In the genomic region with DNA sequence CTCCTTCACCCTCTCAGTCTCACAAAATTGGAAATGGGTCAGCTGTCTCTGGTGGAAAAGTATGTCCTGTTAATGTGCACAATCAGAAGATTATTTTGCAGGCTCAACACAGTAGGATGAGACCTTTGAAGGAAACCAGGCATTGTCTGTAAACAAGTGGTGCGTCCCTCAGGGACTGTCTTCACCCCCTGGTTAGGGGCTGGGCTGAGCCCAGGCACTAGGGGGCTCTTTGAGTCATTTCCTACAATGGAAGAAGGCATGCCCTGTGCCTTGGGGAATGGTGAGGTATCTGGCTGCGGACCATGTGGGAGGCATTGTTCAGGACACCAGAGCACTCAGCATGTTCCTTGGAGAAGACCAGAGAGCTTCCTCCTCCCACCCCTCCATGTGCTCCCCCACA, we compare ENCODE assay signal across 19 cellular contexts. TPM values are rescaled to one million over a fixed set of nuclear protein-coding genes. Genes with fewer than 3 reads are reported as not detected.
DNase-seq lines count a peak whose midpoint lies in the region; ATAC-seq, FAIRE-seq and TF ChIP-seq lines count a peak whose summit lies in the region.
"Had no signal": no experiment of that assay in that cellular context is flagged by ENCODE, and none has a peak within 500 bp of the region (broad histone marks: within the 10 kb centered on the region; RNA-seq: fewer than 3 reads in every experiment).

No MANE protein-coding gene starts in this region.

- H3K9me3 ChIP-seq in HepG2 (ENCODE audit: low read length) (no peaks in the 10 kb centered on the region), right lobe of liver (no peaks in the 10 kb centered on the region), esophagus squamous epithelium (no peaks in the 10 kb centered on the region)
- H3K9me3 ChIP-seq: A549 had no signal

- TF ChIP-seq RAD21 in HepG2 (CRISPR knock-in tag; IDR thresholded peaks at IDR 0.05) = no peak

- peak; percentile 8 for FAIRE-seq in HepG2 (lab: Jason Lieb, UNC)
- FAIRE-seq: A549, endothelial cell of umbilical vein had no signal

- in situ Hi-C loops in HepG2 (cut with HindIII; ENCODE audit: extremely low pct_ligation_motif_present, low pct_unique_long_range_greater_than_20kb) = no loop called here

- H3K4me1 ChIP-seq in HepG2 (ENCODE audit: insufficient read depth, low read length) (peaks cover 14% of the 10 kb centered on the region), right lobe of liver (no peaks in the 10 kb centered on the region), esophagus squamous epithelium (peaks cover 4 to 14% (median 6%) of the 10 kb centered on the region in 3 donors)
- H3K4me1 ChIP-seq: foreskin keratinocyte, parathyroid adenoma had no signal

- TF ChIP-seq EP300 in HepG2 (IDR thresholded peaks at IDR 0.05; ENCODE audit: low read depth in 2 of 2, low read length in 2 of 2) (no peak), HepG2 (CRISPR knock-in tag; IDR thresholded peaks at IDR 0.05; ENCODE audit: borderline replicate concordance) (no peak)

- H3K9ac ChIP-seq in HepG2 (ENCODE audit: insufficient read depth, low read depth, low read length) = no peak overlapping the region
- H3K9ac ChIP-seq: parathyroid adenoma had no signal

- H3K4me2 ChIP-seq in HepG2 (ENCODE audit: low read depth, low read length) = no peak overlapping the region
- H3K4me2 ChIP-seq: A549 had no signal

- DNase-seq in HepG2 (ENCODE audit: low spot score) (no peak), right lobe of liver (no peak), NB4 (ENCODE audit: low read depth) (no peak), epithelial cell of proximal tubule (ENCODE audit: low read depth) (no peak), GM19240 (ENCODE audit: insufficient read length, low spot score) (no peak), esophagus squamous epithelium (lab: John Stamatoyannopoulos, UW) (no peak)
- DNase-seq: activated CD4-positive, alpha-beta T cell treated with anti-CD3 and anti-CD28 coated beads for 36 hours; activated CD8-positive, alpha-beta memory T cell treated with anti-CD3 and anti-CD28 coated beads, Interleukin-2, amount 10 ng/mL, durations not matched to agents 7 days and 5 days; DMS153; foreskin keratinocyte; natural killer cell; NCI-H1694 treated with DMSO at 0.1 percent for 48 hours; RPMI8226; stimulated activated CD4-positive, alpha-beta T cell treated with anti-CD3 and anti-CD28 coated beads, Interleukin-2, amount 100 ng/mL, for 48 hours had no signal

- peak; percentile 50 for TF ChIP-seq CTCF in HepG2 (CRISPR knock-in tag; IDR thresholded peaks at IDR 0.05)
- no peak for TF ChIP-seq CTCF in right lobe of liver (IDR thresholded peaks at IDR 0.05)
- TF ChIP-seq CTCF in NB4 (IDR thresholded peaks at IDR 0.05; ENCODE audit: low read depth, low read length) = peak; percentile 19
- peak; percentile 9 for TF ChIP-seq CTCF in epithelial cell of proximal tubule (conservative IDR thresholded peaks at IDR 0.05; ENCODE audit: low read depth, low read length)
- no peak for TF ChIP-seq CTCF in esophagus squamous epithelium (IDR thresholded peaks at IDR 0.05)

- TF ChIP-seq POLR2A in HepG2 (IDR thresholded peaks at IDR 0.05; ENCODE audit: insufficient read depth in 1 of 2, low read depth in 2 of 2, low read length in 2 of 2) (no peak), right lobe of liver (IDR thresholded peaks at IDR 0.05) (no peak), NB4 (IDR thresholded peaks at IDR 0.05; ENCODE audit: extremely low read depth, insufficient read length) (no peak), esophagus squamous epithelium (IDR thresholded peaks at IDR 0.05) (no peak)

- H2AFZ ChIP-seq in HepG2 (ENCODE audit: low read length) = no peak overlapping the region
- H2AFZ ChIP-seq: parathyroid adenoma had no signal

- H3K4me3 ChIP-seq in HepG2 (replicated peaks in 1 of 3; ENCODE audit: insufficient read depth in 1 of 3, low read depth in 2 of 3, low read length in 3 of 3) = no peak overlapping the region
- no peak overlapping the region for H3K4me3 ChIP-seq in right lobe of liver
- H3K4me3 ChIP-seq in NB4 (ENCODE audit: low read depth, low read length) = no peak overlapping the region
- H3K4me3 ChIP-seq in epithelial cell of proximal tubule (ENCODE audit: low read depth, low read length) = no peak overlapping the region
- H3K4me3 ChIP-seq in esophagus squamous epithelium = no peak overlapping the region
- H3K4me3 ChIP-seq: A549 had no signal

- H3K79me2 ChIP-seq in HepG2 (ENCODE audit: insufficient read depth, low read length) = no peaks in the 10 kb centered on the region
- H3K79me2 ChIP-seq: parathyroid adenoma had no signal

- H4K20me1 ChIP-seq in HepG2 (ENCODE audit: insufficient read depth, low read length) = no peaks in the 10 kb centered on the region

- ATAC-seq in HepG2 (peak; percentile 70), right lobe of liver (no peak), HG03460 (IDR thresholded peaks at IDR 0.05; ENCODE audit: unreplicated experiment) (no peak), GM21723 (IDR thresholded peaks at IDR 0.05; ENCODE audit: unreplicated experiment) (no peak)
- ATAC-seq: activated CD4-positive, alpha-beta T cell treated with anti-CD3 and anti-CD28 coated beads for 36 hours; activated CD8-positive, alpha-beta memory T cell treated with anti-CD3 and anti-CD28 coated beads, Interleukin-2, amount 10 ng/mL, durations not matched to agents 7 days and 5 days; foreskin keratinocyte; natural killer cell had no signal

- intact Hi-C loops in HepG2 (cut with micrococcal nuclease; ENCODE audit: unreplicated experiment) = no loop called here
- intact Hi-C loops in right lobe of liver (cut with DNase I) = loop anchor here in 1 of 2 donors (5.0 kb wide), 1 partner anchor 197 kb away; no protein-coding TSS in a partner anchor
- intact Hi-C loops in esophagus squamous epithelium (cut with DNase I) = no loop called here

- BruUV-seq in HepG2 (replicated peaks; lab: Mats Ljungman, UMichigan) = no TSS peak

- H3K36me3 ChIP-seq in HepG2 (replicated peaks in 1 of 2; ENCODE audit: control insufficient read depth in 1 of 2, insufficient read depth in 2 of 2, low read length in 2 of 2) (no peaks in the 10 kb centered on the region), right lobe of liver (no peaks in the 10 kb centered on the region), esophagus squamous epithelium (no peaks in the 10 kb centered on the region)

- POLR2A ChIA-PET in HepG2 (lab: Yijun Ruan, JAX) = no interaction called here

- H3K27me3 ChIP-seq in HepG2 (ENCODE audit: control insufficient read depth in 1 of 2, insufficient read depth in 2 of 2, low read length in 2 of 2) (peaks cover 2 to 35% of the 10 kb centered on the region in 2 experiments; a peak in 4 of 5 replicates), right lobe of liver (no peaks in the 10 kb centered on the region), esophagus squamous epithelium (peaks cover 0 to 13% (median 0%) of the 10 kb centered on the region in 4 donors)

- CTCF ChIA-PET in HepG2 (lab: Yijun Ruan, JAX; ENCODE audit: low intra/inter-chr PET ratio, low total read pairs) = interaction anchor here (0.7 kb wide), 1 partner anchor 20 kb away, joined by 3 read pairs; no protein-coding TSS in a partner anchor

- WGBS in HepG2 (ENCODE audit: low lambda C conversion rate) = 44% methylated on average over 2 of the region's 2 CpGs
- WGBS in right lobe of liver (ENCODE audit: insufficient coverage, low coverage, low lambda C conversion rate, missing lambda C conversion rate) = 57% methylated on average over 1 of the region's 2 CpGs
- 60 to 100% methylated on average over 1 of the region's 2 CpGs for WGBS in esophagus squamous epithelium, 2 donors

- H3K27ac ChIP-seq in HepG2 (ENCODE audit: extremely low read length, insufficient read depth, low read length) (no peak overlapping the region), right lobe of liver (no peak overlapping the region), esophagus squamous epithelium (no peak overlapping the region)
- H3K27ac ChIP-seq: foreskin keratinocyte, parathyroid adenoma had no signal

TF ChIP-seq in HepG2, 621 proteins besides CTCF, POLR2A, EP300 and RAD21 (continues in another document):
- TF ChIP-seq, protein P1, sequence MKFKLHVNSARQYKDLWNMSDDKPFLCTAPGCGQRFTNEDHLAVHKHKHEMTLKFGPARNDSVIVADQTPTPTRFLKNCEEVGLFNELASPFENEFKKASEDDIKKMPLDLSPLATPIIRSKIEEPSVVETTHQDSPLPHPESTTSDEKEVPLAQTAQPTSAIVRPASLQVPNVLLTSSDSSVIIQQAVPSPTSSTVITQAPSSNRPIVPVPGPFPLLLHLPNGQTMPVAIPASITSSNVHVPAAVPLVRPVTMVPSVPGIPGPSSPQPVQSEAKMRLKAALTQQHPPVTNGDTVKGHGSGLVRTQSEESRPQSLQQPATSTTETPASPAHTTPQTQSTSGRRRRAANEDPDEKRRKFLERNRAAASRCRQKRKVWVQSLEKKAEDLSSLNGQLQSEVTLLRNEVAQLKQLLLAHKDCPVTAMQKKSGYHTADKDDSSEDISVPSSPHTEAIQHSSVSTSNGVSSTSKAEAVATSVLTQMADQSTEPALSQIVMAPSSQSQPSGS (CRISPR knock-in tag; IDR thresholded peaks at IDR 0.05) = no peak

RNA-seq across cellular contexts. Expression of a gene that starts 26.8 kb away (rescaled TPM):
- 28.5 and 52.6 TPM in 2 replicates for total RNA-seq in HepG2 (2016; rRNA removed; fragmentation: Illumina TruSeq; extraction: Trizol)
- 29.8 and 32.7 TPM in 2 replicates for total RNA-seq in HepG2 (2016; cell fraction: cytosol; rRNA removed; fragmentation: Illumina TruSeq; extraction: Trizol; ENCODE audit: low read depth)
- total RNA-seq in HepG2 (2016; cell fraction: insoluble cytoplasmic fraction; rRNA removed; fragmentation: Illumina TruSeq; extraction: Trizol) = 26.0 and 48.3 TPM in 2 replicates
- 54.4 and 56.9 TPM in 2 replicates for total RNA-seq in HepG2 (2016; cell fraction: membrane; rRNA removed; fragmentation: Illumina TruSeq; extraction: Trizol)
- total RNA-seq in HepG2 (2016; cell fraction: nucleus; rRNA removed; fragmentation: Illumina TruSeq; extraction: Trizol) = 54.4 and 55.1 TPM in 2 replicates
- 58.8 and 61.3 TPM in 2 replicates for polyA plus RNA-seq in HepG2 (2011; rRNA removed)
- polyA plus RNA-seq in HepG2 (2011; cell fraction: cytosol; rRNA removed) = 38.5 and 60.7 TPM in 2 replicates
- 143 and 171 TPM in 2 replicates for polyA plus RNA-seq in HepG2 (2011; cell fraction: nucleus; rRNA removed)
- polyA plus RNA-seq in HepG2 (2012) = 40.4 and 41.4 TPM in 2 replicates
- polyA plus RNA-seq in HepG2 (2016; cell fraction: cytosol; fragmentation: Illumina TruSeq; extraction: Trizol; ENCODE audit: low read depth) = 17.4 and 18.8 TPM in 2 replicates
- polyA plus RNA-seq in HepG2 (2016; cell fraction: insoluble cytoplasmic fraction; fragmentation: Illumina TruSeq; extraction: Trizol; ENCODE audit: low read depth) = 22.6 and 27.6 TPM in 2 replicates
- 33.9 and 35.9 TPM in 2 replicates for polyA plus RNA-seq in HepG2 (2016; cell fraction: membrane; fragmentation: Illumina TruSeq; extraction: Trizol; ENCODE audit: low read depth)
- polyA plus RNA-seq in HepG2 (2016; cell fraction: nucleus; fragmentation: Illumina TruSeq; extraction: Trizol; ENCODE audit: insufficient read depth, low read depth) = 102 and 113 TPM in 2 replicates
- 71.1 and 76.2 TPM in 2 replicates for polyA minus RNA-seq in HepG2 (2011; rRNA and poly(A)+ RNA removed; ENCODE audit: low replicate concordance)
- polyA minus RNA-seq in HepG2 (2011; cell fraction: cytosol; rRNA and poly(A)+ RNA removed) = 18.8 and 24.4 TPM in 2 replicates
- polyA minus RNA-seq in HepG2 (2011; cell fraction: nucleus; rRNA and poly(A)+ RNA removed) = 23.2 and 26.8 TPM in 2 replicates
- 10 to 100 TPM in 4 of 6 experiments, 1 to 10 TPM in 2; 8.2 to 20.9 (median 12.3) TPM for total RNA-seq in right lobe of liver
- total RNA-seq in epithelial cell of proximal tubule = 20.5 and 51.1 TPM in 2 replicates
- total RNA-seq in esophagus squamous epithelium = 10 to 100 TPM in 1 of 4 donors, 1 to 10 TPM in 2, under 1 TPM in 1; 0.53 to 16.8 (median 6.4) TPM
- total RNA-seq: activated CD4-positive, alpha-beta T cell treated with anti-CD3 and anti-CD28 coated beads for 36 hours; activated CD8-positive, alpha-beta memory T cell treated with anti-CD3 and anti-CD28 coated beads, Interleukin-2, amount 10 ng/mL, durations not matched to agents 7 days and 5 days; foreskin keratinocyte had no signal

Comparison
In these comparisons a context has a peak if more than half of its experiments do, and no peak if none do; other contexts are left out.
1. CTCF ChIP-seq: peak in HepG2 (single experiment), NB4 (single experiment) and epithelial cell of proximal tubule (single experiment); none in right lobe of liver (0 of 4) and esophagus squamous epithelium (0 of 6).